1 cellular context compared by ENCODE assay signal in the genomic region with DNA sequence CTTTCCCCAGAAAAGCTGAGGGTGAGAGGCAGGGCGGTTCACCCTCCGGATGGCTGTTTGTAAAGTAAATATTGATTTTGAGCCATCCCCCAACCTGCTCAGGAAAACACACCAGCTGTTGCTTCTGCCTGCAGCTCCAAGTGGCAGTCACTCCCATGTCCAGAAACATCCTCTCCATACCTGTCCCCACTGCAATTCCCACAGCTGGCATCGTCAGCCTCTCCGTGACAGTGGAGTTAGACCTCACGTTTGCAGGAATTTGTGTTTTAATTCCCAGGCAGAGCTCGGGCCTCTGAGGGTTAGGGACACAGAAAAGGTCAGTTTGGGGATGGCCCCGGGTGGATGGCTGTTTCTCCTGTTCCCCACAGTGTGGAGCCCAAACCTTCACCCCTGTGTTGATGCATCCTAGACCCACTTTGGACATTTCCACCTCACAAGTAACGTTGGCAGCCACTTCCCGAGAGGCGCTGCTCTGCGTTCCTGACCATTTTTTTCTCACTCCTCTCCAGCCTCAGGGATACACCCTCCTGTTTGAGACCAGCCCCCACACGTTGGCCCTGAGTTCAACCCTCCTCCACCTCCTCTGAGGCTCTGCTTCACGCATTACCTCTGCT.
A peak's percentile ranks its signal among the peaks of the same experiment; 100 is the strongest.
TF ChIP-seq lines count a peak whose summit lies in the region.

No MANE protein-coding gene starts in this region.

TF ChIP-seq in liver, 16 proteins besides CTCF, POLR2A, EP300 and RAD21 (continued from another document):
- TF ChIP-seq, protein P1, sequence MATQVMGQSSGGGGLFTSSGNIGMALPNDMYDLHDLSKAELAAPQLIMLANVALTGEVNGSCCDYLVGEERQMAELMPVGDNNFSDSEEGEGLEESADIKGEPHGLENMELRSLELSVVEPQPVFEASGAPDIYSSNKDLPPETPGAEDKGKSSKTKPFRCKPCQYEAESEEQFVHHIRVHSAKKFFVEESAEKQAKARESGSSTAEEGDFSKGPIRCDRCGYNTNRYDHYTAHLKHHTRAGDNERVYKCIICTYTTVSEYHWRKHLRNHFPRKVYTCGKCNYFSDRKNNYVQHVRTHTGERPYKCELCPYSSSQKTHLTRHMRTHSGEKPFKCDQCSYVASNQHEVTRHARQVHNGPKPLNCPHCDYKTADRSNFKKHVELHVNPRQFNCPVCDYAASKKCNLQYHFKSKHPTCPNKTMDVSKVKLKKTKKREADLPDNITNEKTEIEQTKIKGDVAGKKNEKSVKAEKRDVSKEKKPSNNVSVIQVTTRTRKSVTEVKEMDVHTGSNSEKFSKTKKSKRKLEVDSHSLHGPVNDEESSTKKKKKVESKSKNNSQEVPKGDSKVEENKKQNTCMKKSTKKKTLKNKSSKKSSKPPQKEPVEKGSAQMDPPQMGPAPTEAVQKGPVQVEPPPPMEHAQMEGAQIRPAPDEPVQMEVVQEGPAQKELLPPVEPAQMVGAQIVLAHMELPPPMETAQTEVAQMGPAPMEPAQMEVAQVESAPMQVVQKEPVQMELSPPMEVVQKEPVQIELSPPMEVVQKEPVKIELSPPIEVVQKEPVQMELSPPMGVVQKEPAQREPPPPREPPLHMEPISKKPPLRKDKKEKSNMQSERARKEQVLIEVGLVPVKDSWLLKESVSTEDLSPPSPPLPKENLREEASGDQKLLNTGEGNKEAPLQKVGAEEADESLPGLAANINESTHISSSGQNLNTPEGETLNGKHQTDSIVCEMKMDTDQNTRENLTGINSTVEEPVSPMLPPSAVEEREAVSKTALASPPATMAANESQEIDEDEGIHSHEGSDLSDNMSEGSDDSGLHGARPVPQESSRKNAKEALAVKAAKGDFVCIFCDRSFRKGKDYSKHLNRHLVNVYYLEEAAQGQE (IDR thresholded peaks at IDR 0.05), result no peak
- TF ChIP-seq HNF4A (conservative IDR thresholded peaks at IDR 0.05) (peak in 1 of 2 donors; percentile 34), NR2F2 (IDR thresholded peaks at IDR 0.05) (no peak)
